ENCODE assay signal across 11 cellular contexts in genomic region chr12:76921891-76922664, GRCh38.
"Had no signal": no experiment of that assay in that cellular context is flagged by ENCODE, and none has a peak within 500 bp of the region (broad histone marks: within the 10 kb centered on the region; RNA-seq: fewer than 3 reads in every experiment).

No MANE protein-coding gene starts in this region.

- H3K27me3 ChIP-seq: testis had no signal

- H3K4me3 ChIP-seq: testis had no signal

- DNase-seq: activated effector memory CD4-positive, alpha-beta T cell treated with Interleukin-2 at 50 U/mL for 16 hours; activated T-cell treated with anti-CD3 and anti-CD28 coated beads, Interleukin-2, amount 50 U/mL, for 1 hour; hippocampal formation; natural killer cell; nucleus accumbens; stimulated activated CD4-positive, alpha-beta T cell treated with anti-CD3 and anti-CD28 coated beads, Interleukin-12 subunit alpha, Interleukin-12 subunit beta, amount 100 ng/mL, for 4 hours; stimulated activated naive CD4-positive, alpha-beta T cell treated with Interleukin-2 at 50 U/mL for 16 hours; testis had no signal

- ATAC-seq: activated CD4-positive, CD25-positive, alpha-beta regulatory T cell treated with anti-CD3 and anti-CD28 coated beads, Interleukin-2, amount 50 U/mL, for 24 hours; activated naive CD4-positive, alpha-beta T cell treated with anti-CD3 and anti-CD28 coated beads, Interleukin-2, amount 50 U/mL, for 72 hours; natural killer cell; sciatic nerve had no signal

- H3K27ac ChIP-seq: testis had no signal

- H3K4me1 ChIP-seq: testis had no signal

- H3K9me3 ChIP-seq: testis had no signal
